Comparison of ENCODE assay signal across 12 cellular contexts in genomic region chr4:111136438-111136837, GRCh38.
DNase-seq lines count a peak whose midpoint lies in the region; ATAC-seq and TF ChIP-seq lines count a peak whose summit lies in the region.
"Had no signal": no experiment of that assay in that cellular context is flagged by ENCODE, and none has a peak within 500 bp of the region (broad histone marks: within the 10 kb centered on the region; RNA-seq: fewer than 3 reads in every experiment).

No MANE protein-coding gene starts in this region.

- TF ChIP-seq CTCF in HFFc6 (IDR thresholded peaks at IDR 0.05) (peak; percentile 74), WTC11 (IDR thresholded peaks at IDR 0.05) (no peak), CD14-positive monocyte (IDR thresholded peaks at IDR 0.05) (no peak)

- H3K4me1 Mint-ChIP-seq in HFFc6 (ENCODE audit: low read depth) (peaks cover 12% of the 10 kb centered on the region), WTC11 (no peaks in the 10 kb centered on the region), CD14-positive monocyte (no peaks in the 10 kb centered on the region)
- H3K4me1 Mint-ChIP-seq: natural killer cell had no signal

- H3K27ac Mint-ChIP-seq in HFFc6 (0 out of 2 replicates have a peak overlapping the region, but pooled peaks have one; percentile 39), WTC11 (no peak overlapping the region), CD14-positive monocyte (no peak overlapping the region)
- H3K27ac Mint-ChIP-seq: natural killer cell had no signal

- H3K9me3 Mint-ChIP-seq in HFFc6, result no peaks in the 10 kb centered on the region
- peaks cover 15% of the 10 kb centered on the region for H3K9me3 Mint-ChIP-seq in WTC11
- peaks cover 2 to 28% (median 7%) of the 10 kb centered on the region in 7 donors for H3K9me3 Mint-ChIP-seq in CD14-positive monocyte

- CTCF ChIA-PET in WTC11 (lab: Charles Lee), result interaction anchor here (0.6 to 2.5 kb wide), 6 partner anchors 9 to 496 kb away, joined by 3 to 10 read pairs (median 6); no protein-coding TSS in a partner anchor

- POLR2A ChIA-PET in WTC11 (lab: Charles Lee), result interaction anchor here (0.6 to 0.7 kb wide), 2 partner anchors 85 to 515 kb away, joined by 3 read pairs; no protein-coding TSS in a partner anchor

- peak; percentile 62 for ATAC-seq in WTC11
- ATAC-seq in GM18520 (IDR thresholded peaks at IDR 0.05; ENCODE audit: unreplicated experiment), result no peak
- ATAC-seq: activated CD4-positive, CD25-positive, alpha-beta regulatory T cell treated with anti-CD3 and anti-CD28 coated beads, Interleukin-2, amount 50 U/mL, for 24 hours; natural killer cell had no signal

- no peak overlapping the region for H3K4me3 Mint-ChIP-seq in HFFc6
- no peak overlapping the region for H3K4me3 Mint-ChIP-seq in WTC11
- no peak overlapping the region for H3K4me3 Mint-ChIP-seq in CD14-positive monocyte
- H3K4me3 Mint-ChIP-seq: natural killer cell had no signal

- no peaks in the 10 kb centered on the region for H3K27me3 Mint-ChIP-seq in HFFc6 (ENCODE audit: insufficient read depth)
- H3K27me3 Mint-ChIP-seq in WTC11 (ENCODE audit: low read depth), result no peaks in the 10 kb centered on the region
- no peaks in the 10 kb centered on the region for H3K27me3 Mint-ChIP-seq in CD14-positive monocyte (ENCODE audit: low read depth in 3 of 3)

- intact Hi-C loops in CD14-positive monocyte (cut with micrococcal nuclease), result no loop called here

- DNase-seq in Ammon's horn (ENCODE audit: low spot score) (peak; percentile 3), HFFc6 (peak; percentile 69), WTC11 (ENCODE audit: low spot score) (no peak), iPS DF 19.7 (ENCODE audit: low read depth, low spot score) (peak; percentile 3), CD14-positive monocyte (ENCODE audit: low spot score) (no peak), iPS-NIHi7 (ENCODE audit: extremely low spot score) (no peak), DMS153 (lab: John Stamatoyannopoulos, UW) (no peak)
- DNase-seq: activated gamma-delta T cell, natural killer cell, NCI-H1048 had no signal

- peaks cover 3% of the 10 kb centered on the region; the same call in 1 of the 2 replicates for H3K36me3 Mint-ChIP-seq in HFFc6 (ENCODE audit: low read depth)
- 0 out of 2 replicates have a peak, but pooled peaks cover 2% of the 10 kb centered on the region for H3K36me3 Mint-ChIP-seq in WTC11
- no peaks in the 10 kb centered on the region for H3K36me3 Mint-ChIP-seq in CD14-positive monocyte

TF ChIP-seq in WTC11, 78 proteins besides CTCF, POLR2A, EP300 and RAD21:
- no peak for TF ChIP-seq PREB (CRISPR knock-in tag; IDR thresholded peaks at IDR 0.05; ENCODE audit: borderline replicate concordance)
- no peak for TF ChIP-seq ZNF138 (CRISPR knock-in tag; conservative IDR thresholded peaks at IDR 0.05)
- no peak for TF ChIP-seq MAX (CRISPR knock-in tag; IDR thresholded peaks at IDR 0.05)
- TF ChIP-seq NR1H2 (CRISPR knock-in tag; IDR thresholded peaks at IDR 0.05), result no peak
- no peak for TF ChIP-seq NFATC4 (CRISPR knock-in tag; IDR thresholded peaks at IDR 0.05)
- TF ChIP-seq TP53 (CRISPR knock-in tag; IDR thresholded peaks at IDR 0.05), result no peak
- no peak for TF ChIP-seq OVOL2 (CRISPR knock-in tag; IDR thresholded peaks at IDR 0.05; ENCODE audit: borderline replicate concordance)
- TF ChIP-seq MYBL2 (CRISPR knock-in tag; IDR thresholded peaks at IDR 0.05), result no peak
- TF ChIP-seq MXD4 (CRISPR knock-in tag; IDR thresholded peaks at IDR 0.05; ENCODE audit: borderline replicate concordance), result no peak
- no peak for TF ChIP-seq ETV6 (CRISPR knock-in tag; IDR thresholded peaks at IDR 0.05)
- TF ChIP-seq NFE2L1 (CRISPR knock-in tag; IDR thresholded peaks at IDR 0.05), result no peak
- TF ChIP-seq TEAD4 (CRISPR knock-in tag; IDR thresholded peaks at IDR 0.05), result no peak

Comparison
In these comparisons a context has a peak if more than half of its experiments do, and no peak if none do; other contexts are left out.
1. DNase-seq: peak in Ammon's horn (single experiment), HFFc6 (single experiment) and iPS DF 19.7 (single experiment); none in WTC11 (single experiment), CD14-positive monocyte (single experiment), iPS-NIHi7 (single experiment) and DMS153 (single experiment).